In genomic region chr5:78971998-78972397, GRCh38 we compare ENCODE assay signal across 16 cellular contexts.
"Had no signal": no experiment of that assay in that cellular context is flagged by ENCODE, and none has a peak within 500 bp of the region (broad histone marks: within the 10 kb centered on the region; RNA-seq: fewer than 3 reads in every experiment).

No MANE protein-coding gene starts in this region.

- H3K36me3 Mint-ChIP-seq: natural killer cell had no signal

- H3K9me3 ChIP-seq: ascending aorta had no signal

- H3K9me3 Mint-ChIP-seq: activated CD4-positive, alpha-beta memory T cell treated with anti-CD3 and anti-CD28 coated beads, Interleukin-2, amount 10 ng/mL, durations not matched to agents 7 days and 5 days; activated T-cell treated with anti-CD3 and anti-CD28 coated beads, Interleukin-2, amount 50 U/mL, for 72 hours; natural killer cell; stimulated activated naive CD8-positive, alpha-beta T cell treated with anti-CD3 and anti-CD28 coated beads, Interleukin-15, Interleukin-2, amounts not matched to agents 100 ng/mL and 50 ng/mL, for 24 hours; T-cell had no signal

- H3K4me3 ChIP-seq: ascending aorta, cardiac muscle cell, lung had no signal

- H3K27ac Mint-ChIP-seq: activated CD4-positive, alpha-beta memory T cell treated with anti-CD3 and anti-CD28 coated beads, Interleukin-2, amount 10 ng/mL, durations not matched to agents 7 days and 5 days; activated CD4-positive, alpha-beta T cell treated with anti-CD3 and anti-CD28 coated beads for 36 hours; activated T-cell treated with anti-CD3 and anti-CD28 coated beads, Interleukin-2, amount 50 U/mL, for 72 hours; natural killer cell; stimulated activated naive CD8-positive, alpha-beta T cell treated with anti-CD3 and anti-CD28 coated beads, Interleukin-15, Interleukin-2, amounts not matched to agents 100 ng/mL and 50 ng/mL, for 24 hours; T-cell had no signal

- H3K27me3 ChIP-seq: ascending aorta, cardiac muscle cell had no signal

- H3K27me3 Mint-ChIP-seq: activated CD4-positive, alpha-beta memory T cell treated with anti-CD3 and anti-CD28 coated beads, Interleukin-2, amount 10 ng/mL, durations not matched to agents 7 days and 5 days; activated CD4-positive, alpha-beta T cell treated with anti-CD3 and anti-CD28 coated beads for 36 hours; stimulated activated naive CD8-positive, alpha-beta T cell treated with anti-CD3 and anti-CD28 coated beads, Interleukin-15, Interleukin-2, amounts not matched to agents 100 ng/mL and 50 ng/mL, for 24 hours; T-cell had no signal

- FAIRE-seq: urothelium cell line had no signal

- DNase-seq: activated CD4-positive, alpha-beta memory T cell treated with anti-CD3 and anti-CD28 coated beads, Interleukin-2, amount 10 ng/mL, durations not matched to agents 7 days and 5 days; activated CD4-positive, alpha-beta T cell treated with anti-CD3 and anti-CD28 coated beads for 36 hours; activated T-cell treated with anti-CD3 and anti-CD28 coated beads, Interleukin-2, amount 50 U/mL, for 72 hours; effector memory CD4-positive, alpha-beta T cell; natural killer cell; stimulated activated CD4-positive, alpha-beta T cell treated with anti-CD3 and anti-CD28 coated beads, Interleukin-15, amount 100 ng/mL, for 24 hours; stimulated activated CD4-positive, alpha-beta T cell treated with anti-CD3 and anti-CD28 coated beads, Interleukin-4, amount 100 ng/mL, for 24 hours; T-cell; WERI-Rb-1 had no signal

- H3K4me3 Mint-ChIP-seq: activated CD4-positive, alpha-beta memory T cell treated with anti-CD3 and anti-CD28 coated beads, Interleukin-2, amount 10 ng/mL, durations not matched to agents 7 days and 5 days; activated CD4-positive, alpha-beta T cell treated with anti-CD3 and anti-CD28 coated beads for 36 hours; activated T-cell treated with anti-CD3 and anti-CD28 coated beads, Interleukin-2, amount 50 U/mL, for 72 hours; natural killer cell; stimulated activated naive CD8-positive, alpha-beta T cell treated with anti-CD3 and anti-CD28 coated beads, Interleukin-15, Interleukin-2, amounts not matched to agents 100 ng/mL and 50 ng/mL, for 24 hours; T-cell had no signal

- H3K36me3 ChIP-seq: ascending aorta, cardiac muscle cell, WERI-Rb-1 had no signal

- H3K27ac ChIP-seq: ascending aorta, cardiac muscle cell, coronary artery, epithelial cell of prostate, WERI-Rb-1 had no signal

- H3K4me1 ChIP-seq: ascending aorta had no signal

- H3K4me1 Mint-ChIP-seq: activated CD4-positive, alpha-beta memory T cell treated with anti-CD3 and anti-CD28 coated beads, Interleukin-2, amount 10 ng/mL, durations not matched to agents 7 days and 5 days; activated CD4-positive, alpha-beta T cell treated with anti-CD3 and anti-CD28 coated beads for 36 hours; natural killer cell had no signal

- ATAC-seq: activated CD4-positive, alpha-beta T cell treated with anti-CD3 and anti-CD28 coated beads for 36 hours; activated T-cell treated with anti-CD3 and anti-CD28 coated beads, Interleukin-2, amount 50 U/mL, for 72 hours; natural killer cell; T-cell had no signal
